ENCODE assay signal across 9 cellular contexts in genomic region chr1:54280652-54281051, GRCh38.
DNase-seq lines count a peak whose midpoint lies in the region; ATAC-seq and TF ChIP-seq lines count a peak whose summit lies in the region.
"Had no signal": no experiment of that assay in that cellular context is flagged by ENCODE, and none has a peak within 500 bp of the region (broad histone marks: within the 10 kb centered on the region; RNA-seq: fewer than 3 reads in every experiment).

No MANE protein-coding gene starts in this region.

- peaks cover 6% of the 10 kb centered on the region for H3K36me3 Mint-ChIP-seq in activated CD4-positive, alpha-beta T cell treated with anti-CD3 and anti-CD28 coated beads for 36 hours (ENCODE audit: low read depth)
- H3K36me3 Mint-ChIP-seq in activated CD8-positive, alpha-beta T cell treated with anti-CD3 and anti-CD28 coated beads, Interleukin-2, amount 10 ng/mL, durations not matched to agents 7 days and 5 days (ENCODE audit: low read depth) = peaks cover 34% of the 10 kb centered on the region
- peaks cover 19% of the 10 kb centered on the region for H3K36me3 Mint-ChIP-seq in stimulated activated effector memory CD8-positive, alpha-beta T cell treated with anti-CD3 and anti-CD28 coated beads, Interleukin-12 subunit alpha, Interleukin-12 subunit beta, amount 100 ng/mL, for 72 hours

- H3K27me3 Mint-ChIP-seq in activated CD4-positive, alpha-beta T cell treated with anti-CD3 and anti-CD28 coated beads for 36 hours = no peaks in the 10 kb centered on the region
- no peaks in the 10 kb centered on the region for H3K27me3 Mint-ChIP-seq in activated CD8-positive, alpha-beta T cell treated with anti-CD3 and anti-CD28 coated beads, Interleukin-2, amount 10 ng/mL, durations not matched to agents 7 days and 5 days (ENCODE audit: low read depth)

- CTCF ChIA-PET in activated CD4-positive, alpha-beta T cell treated with anti-CD3 and anti-CD28 coated beads for 36 hours (lab: Charles Lee) = interaction anchor here (0.9 kb wide), 1 partner anchor 34 kb away, joined by 3 read pairs; no protein-coding TSS in a partner anchor
- CTCF ChIA-PET in activated CD8-positive, alpha-beta T cell treated with anti-CD3 and anti-CD28 coated beads, Interleukin-2, amount 10 ng/mL, durations not matched to agents 7 days and 5 days (lab: Charles Lee) = no interaction called here
- CTCF ChIA-PET in GM10248 (lab: Yijun Ruan, JAX) = no interaction called here

- no peak for TF ChIP-seq CTCF in GM10248 (IDR thresholded peaks at IDR 0.05; ENCODE audit: control extremely low read depth, extremely low read depth, low read depth, missing control alignments)

- H3K4me3 Mint-ChIP-seq in activated CD4-positive, alpha-beta T cell treated with anti-CD3 and anti-CD28 coated beads for 36 hours = peak overlapping the region; percentile 28
- no peak overlapping the region for H3K4me3 Mint-ChIP-seq in activated CD8-positive, alpha-beta T cell treated with anti-CD3 and anti-CD28 coated beads, Interleukin-2, amount 10 ng/mL, durations not matched to agents 7 days and 5 days
- H3K4me3 Mint-ChIP-seq in stimulated activated effector memory CD8-positive, alpha-beta T cell treated with anti-CD3 and anti-CD28 coated beads, Interleukin-12 subunit alpha, Interleukin-12 subunit beta, amount 100 ng/mL, for 72 hours = no peak overlapping the region

- POLR2A ChIA-PET in activated CD4-positive, alpha-beta T cell treated with anti-CD3 and anti-CD28 coated beads for 36 hours (lab: Charles Lee) = no interaction called here
- POLR2A ChIA-PET in activated CD8-positive, alpha-beta T cell treated with anti-CD3 and anti-CD28 coated beads, Interleukin-2, amount 10 ng/mL, durations not matched to agents 7 days and 5 days (lab: Charles Lee) = interaction anchor here (0.6 kb wide), 1 partner anchor 31 kb away, joined by 3 read pairs; no protein-coding TSS in a partner anchor
- POLR2A ChIA-PET in GM10248 (lab: Yijun Ruan, JAX) = no interaction called here

- H3K9me3 Mint-ChIP-seq in activated CD4-positive, alpha-beta T cell treated with anti-CD3 and anti-CD28 coated beads for 36 hours (ENCODE audit: low read depth) = no peaks in the 10 kb centered on the region
- no peaks in the 10 kb centered on the region for H3K9me3 Mint-ChIP-seq in activated CD8-positive, alpha-beta T cell treated with anti-CD3 and anti-CD28 coated beads, Interleukin-2, amount 10 ng/mL, durations not matched to agents 7 days and 5 days (ENCODE audit: insufficient read depth)
- H3K9me3 Mint-ChIP-seq in stimulated activated effector memory CD8-positive, alpha-beta T cell treated with anti-CD3 and anti-CD28 coated beads, Interleukin-12 subunit alpha, Interleukin-12 subunit beta, amount 100 ng/mL, for 72 hours = no peaks in the 10 kb centered on the region

- peak overlapping the region; percentile 82 for H3K27ac Mint-ChIP-seq in activated CD4-positive, alpha-beta T cell treated with anti-CD3 and anti-CD28 coated beads for 36 hours
- peak overlapping the region; percentile 83 for H3K27ac Mint-ChIP-seq in activated CD8-positive, alpha-beta T cell treated with anti-CD3 and anti-CD28 coated beads, Interleukin-2, amount 10 ng/mL, durations not matched to agents 7 days and 5 days
- H3K27ac Mint-ChIP-seq in stimulated activated effector memory CD8-positive, alpha-beta T cell treated with anti-CD3 and anti-CD28 coated beads, Interleukin-12 subunit alpha, Interleukin-12 subunit beta, amount 100 ng/mL, for 72 hours = peak overlapping the region; percentile 73

- peak; percentile 43 for DNase-seq in activated CD4-positive, alpha-beta T cell treated with anti-CD3 and anti-CD28 coated beads for 36 hours
- no peak for DNase-seq in activated CD4-positive, alpha-beta T cell treated with anti-CD3 and anti-CD28 coated beads, Interleukin-2, amount 50 U/mL, for 48 hours
- no peak for DNase-seq in activated CD8-positive, alpha-beta T cell treated with anti-CD3 and anti-CD28 coated beads, Interleukin-2, amount 10 ng/mL, durations not matched to agents 7 days and 5 days
- peak; percentile 69 for DNase-seq in fibroblast of peridontal ligament (ENCODE audit: extremely low read depth)
- no peak for DNase-seq in stimulated activated effector memory CD8-positive, alpha-beta T cell treated with anti-CD3 and anti-CD28 coated beads, Interleukin-12 subunit alpha, Interleukin-12 subunit beta, amount 100 ng/mL, for 72 hours (ENCODE audit: low spot score in 2 of 2)
- no peak for DNase-seq in GM10248 (ENCODE audit: extremely low spot score)
- DNase-seq in OCI-M2 (lab: John Stamatoyannopoulos, UW; ENCODE audit: unreplicated experiment) = no peak
- no peak for DNase-seq in activated gamma-delta T cell treated with Interleukin-2 at 50 U/mL for 16 hours
- DNase-seq: 8988T had no signal

- no peak for ATAC-seq in activated CD4-positive, alpha-beta T cell treated with anti-CD3 and anti-CD28 coated beads for 36 hours
- no peak for ATAC-seq in activated CD8-positive, alpha-beta T cell treated with anti-CD3 and anti-CD28 coated beads, Interleukin-2, amount 10 ng/mL, durations not matched to agents 7 days and 5 days
- ATAC-seq in stimulated activated effector memory CD8-positive, alpha-beta T cell treated with anti-CD3 and anti-CD28 coated beads, Interleukin-12 subunit alpha, Interleukin-12 subunit beta, amount 100 ng/mL, for 72 hours = no peak

- intact Hi-C loops in activated CD4-positive, alpha-beta T cell treated with anti-CD3 and anti-CD28 coated beads for 36 hours (cut with DNase I, micrococcal nuclease) = loop anchor here in 1 of 2 experiments (10.0 kb wide), 1 partner anchor 74 kb away; no protein-coding TSS in a partner anchor

- peaks cover 69% of the 10 kb centered on the region for H3K4me1 Mint-ChIP-seq in activated CD4-positive, alpha-beta T cell treated with anti-CD3 and anti-CD28 coated beads for 36 hours
- H3K4me1 Mint-ChIP-seq in activated CD8-positive, alpha-beta T cell treated with anti-CD3 and anti-CD28 coated beads, Interleukin-2, amount 10 ng/mL, durations not matched to agents 7 days and 5 days (ENCODE audit: low read depth) = peaks cover 91% of the 10 kb centered on the region
- H3K4me1 Mint-ChIP-seq in stimulated activated effector memory CD8-positive, alpha-beta T cell treated with anti-CD3 and anti-CD28 coated beads, Interleukin-12 subunit alpha, Interleukin-12 subunit beta, amount 100 ng/mL, for 72 hours = peaks cover 70% of the 10 kb centered on the region

Comparison
In these comparisons a context has a peak if more than half of its experiments do, and no peak if none do; other contexts are left out.
1. DNase-seq: peak in activated CD4-positive, alpha-beta T cell treated with anti-CD3 and anti-CD28 coated beads for 36 hours (single experiment) and fibroblast of peridontal ligament (single experiment); none in activated CD4-positive, alpha-beta T cell treated with anti-CD3 and anti-CD28 coated beads, Interleukin-2, amount 50 U/mL, for 48 hours (0 of 2), activated CD8-positive, alpha-beta T cell treated with anti-CD3 and anti-CD28 coated beads, Interleukin-2, amount 10 ng/mL, durations not matched to agents 7 days and 5 days (single experiment), stimulated activated effector memory CD8-positive, alpha-beta T cell treated with anti-CD3 and anti-CD28 coated beads, Interleukin-12 subunit alpha, Interleukin-12 subunit beta, amount 100 ng/mL, for 72 hours (0 of 2), GM10248 (single experiment), OCI-M2 (single experiment) and activated gamma-delta T cell treated with Interleukin-2 at 50 U/mL for 16 hours (single experiment).
2. Peak in every context shown above with its lines, with median percentiles within 50 percentile points of each other: H3K27ac Mint-ChIP-seq.